ENCODE assay signal across 8 cellular contexts in the genomic region with DNA sequence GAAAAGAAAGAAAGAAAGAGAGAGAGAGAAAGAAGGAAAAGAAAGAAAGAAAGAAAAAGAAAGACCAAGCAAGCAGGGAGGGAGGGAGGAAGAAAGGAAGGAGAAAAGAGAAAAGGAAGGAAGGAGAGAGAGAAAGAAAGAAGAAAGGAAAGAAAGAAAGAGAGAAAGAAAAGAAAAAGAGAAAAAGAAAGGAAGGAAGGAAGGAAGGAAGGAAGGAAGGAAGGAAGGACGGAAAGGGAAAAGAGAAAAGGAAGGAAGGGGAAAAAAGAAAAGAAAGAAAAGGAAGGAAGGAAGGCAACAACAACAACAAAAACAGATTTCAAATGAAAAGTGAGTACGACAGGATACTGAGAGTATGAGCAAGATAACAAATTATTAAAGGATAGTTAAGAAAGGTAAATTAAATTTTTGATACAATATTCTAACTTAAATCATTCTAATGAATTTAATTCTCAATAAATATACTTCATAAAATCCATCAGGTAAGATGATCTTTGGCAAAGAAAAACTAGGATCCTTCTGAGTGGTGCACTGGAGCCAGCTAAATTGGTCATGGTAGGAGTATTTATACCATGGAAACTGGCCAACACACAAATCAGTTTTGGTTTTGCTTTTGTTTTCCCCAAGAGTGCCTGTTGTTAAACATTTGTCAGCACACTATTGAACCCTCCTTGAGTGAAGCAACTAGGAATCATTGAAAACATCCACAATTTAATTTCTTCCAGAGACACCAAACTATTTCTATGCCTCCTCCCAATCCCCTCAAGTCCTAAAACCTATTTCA.
DNase-seq lines count a peak whose midpoint lies in the region; ATAC-seq and TF ChIP-seq lines count a peak whose summit lies in the region.

No MANE protein-coding gene starts in this region.

- no peaks in the 10 kb centered on the region for H3K27me3 ChIP-seq in KMS-11 (ENCODE audit: insufficient read depth, low read depth)

- ATAC-seq in GM21717 (IDR thresholded peaks at IDR 0.05; ENCODE audit: unreplicated experiment) (peak; percentile 94), memory B cell (ENCODE audit: low read depth) (peak; percentile 77)

- H3K27ac Mint-ChIP-seq in memory B cell, result peak overlapping the region; percentile 67

- peak; percentile 23 for DNase-seq in GM04503 (ENCODE audit: low read depth)
- peak; percentile 41 for DNase-seq in amniotic epithelial cell (ENCODE audit: low read depth)
- peak in 1 of 2 donors; percentile 4 for DNase-seq in memory B cell (ENCODE audit: low spot score in 2 of 2)
- no peak for DNase-seq in T-helper 9 cell
- DNase-seq in pons (ENCODE audit: low spot score), result no peak
- DNase-seq in UCSD-AML1 (lab: John Stamatoyannopoulos, UW; ENCODE audit: unreplicated experiment), result no peak

- peaks cover 2% of the 10 kb centered on the region for H3K36me3 Mint-ChIP-seq in memory B cell

- peak overlapping the region; percentile 53 for H2AFZ ChIP-seq in KMS-11 (ENCODE audit: low read depth)

- H3K4me3 ChIP-seq in KMS-11 (IDR thresholded peaks at IDR 0.05; ENCODE audit: insufficient read depth, low read depth, low read length), result no peak overlapping the region

- H4K20me1 ChIP-seq in KMS-11 (ENCODE audit: insufficient read depth), result no peaks in the 10 kb centered on the region

- no peaks in the 10 kb centered on the region for H3K36me3 ChIP-seq in KMS-11 (ENCODE audit: insufficient read depth)

- peak overlapping the region; percentile 19 for H3K27ac ChIP-seq in KMS-11

- peaks cover 6% of the 10 kb centered on the region for H3K9me3 Mint-ChIP-seq in memory B cell

- peaks cover 34% of the 10 kb centered on the region for H3K4me1 ChIP-seq in KMS-11 (ENCODE audit: low read depth, poor library complexity, severe bottlenecking)

- no peaks in the 10 kb centered on the region for H3K79me2 ChIP-seq in KMS-11 (ENCODE audit: insufficient read depth, low read depth)

- H3K4me2 ChIP-seq in KMS-11, result peak overlapping the region; percentile 79

- peaks cover 24% of the 10 kb centered on the region for H3K4me1 Mint-ChIP-seq in memory B cell

- no peaks in the 10 kb centered on the region for H3K27me3 Mint-ChIP-seq in memory B cell

- peak overlapping the region; percentile 66 for H3K4me3 Mint-ChIP-seq in memory B cell

- H3K9ac ChIP-seq in KMS-11, result peak overlapping the region; percentile 14; the same call in 1 of the 2 replicates

- TF ChIP-seq CTCF in KMS-11 (conservative IDR thresholded peaks at IDR 0.05; ENCODE audit: low read depth, low read length), result no peak

Comparison
In these comparisons a context has a peak if more than half of its experiments do, and no peak if none do; other contexts are left out.
1. DNase-seq: peak in GM04503 (single experiment) and amniotic epithelial cell (single experiment); none in T-helper 9 cell (single experiment), pons (single experiment) and UCSD-AML1 (single experiment).